Comparison of ENCODE assay signal across 18 cellular contexts in genomic region chr2:25787020-25787419, GRCh38.
"Had no signal": no experiment of that assay in that cellular context is flagged by ENCODE, and none has a peak within 500 bp of the region (broad histone marks: within the 10 kb centered on the region; RNA-seq: fewer than 3 reads in every experiment).

No MANE protein-coding gene starts in this region.

- ATAC-seq: activated CD4-positive, CD25-positive, alpha-beta regulatory T cell treated with anti-CD3 and anti-CD28 coated beads, Interleukin-2, amount 50 U/mL, for 24 hours; effector memory CD8-positive, alpha-beta T cell; esophagus mucosa; gastrocnemius medialis; left cardiac atrium; T-helper 17 cell had no signal

- H3K9me3 ChIP-seq: gastrocnemius medialis, lower lobe of right lung, spleen, testis had no signal

- H3K27me3 ChIP-seq: dorsolateral prefrontal cortex, gastrocnemius medialis, spleen, testis had no signal

- H3K4me1 ChIP-seq: gastrocnemius medialis, lower lobe of right lung, testis had no signal

- H3K36me3 ChIP-seq: gastrocnemius medialis had no signal

- H3K27ac ChIP-seq: dorsolateral prefrontal cortex, gastrocnemius medialis, lower lobe of right lung, spleen, testis had no signal

- DNase-seq: activated gamma-delta T cell treated with Interleukin-2 at 50 U/mL for 16 hours; activated T-cell treated with anti-CD3 and anti-CD28 coated beads, Interleukin-2, amount 50 U/mL, for 1 hour; aorta; dorsolateral prefrontal cortex; effector memory CD8-positive, alpha-beta T cell; gastrocnemius medialis; hypothalamus; left cardiac atrium; lower lobe of right lung; naive B cell; occipital lobe; spleen; stimulated activated CD4-positive, alpha-beta T cell treated with anti-CD3 and anti-CD28 coated beads, Interleukin-4, amount 100 ng/mL, for 1 hour; stimulated activated naive CD4-positive, alpha-beta T cell; T-helper 17 cell; testis had no signal

- H3K4me3 ChIP-seq: dorsolateral prefrontal cortex, gastrocnemius medialis, lower lobe of right lung, spleen, testis had no signal
